ENCODE assay signal across 9 cellular contexts in the genomic region with DNA sequence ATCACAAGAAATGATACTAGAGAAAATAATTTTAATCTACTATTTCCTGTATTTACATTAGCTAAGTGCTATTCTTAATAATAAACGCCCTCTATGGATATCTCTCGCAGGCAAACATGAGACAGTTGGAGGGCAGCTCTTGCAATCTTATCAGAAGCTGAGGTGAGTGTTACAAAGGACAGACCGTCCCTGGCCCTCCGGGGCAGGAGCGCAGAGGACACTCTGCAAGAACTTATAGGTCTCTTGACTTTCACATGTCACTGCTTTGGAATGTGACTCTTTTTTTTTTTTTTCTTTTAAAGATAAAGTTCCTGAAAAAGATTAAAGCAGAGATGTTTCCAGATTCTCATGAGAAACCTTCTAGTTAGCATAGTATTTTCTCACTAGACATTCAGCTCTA. TPM values are rescaled to one million over a fixed set of nuclear protein-coding genes. Genes with fewer than 3 reads are reported as not detected.
DNase-seq lines count a peak whose midpoint lies in the region; ATAC-seq and TF ChIP-seq lines count a peak whose summit lies in the region.
"Had no signal": no experiment of that assay in that cellular context is flagged by ENCODE, and none has a peak within 500 bp of the region (broad histone marks: within the 10 kb centered on the region; RNA-seq: fewer than 3 reads in every experiment).

No MANE protein-coding gene starts in this region.

- H3K36me3 Mint-ChIP-seq in activated CD4-positive, alpha-beta memory T cell treated with anti-CD3 and anti-CD28 coated beads for 36 hours = peaks cover 34% of the 10 kb centered on the region

- no peaks in the 10 kb centered on the region for H3K27me3 Mint-ChIP-seq in activated CD4-positive, alpha-beta memory T cell treated with anti-CD3 and anti-CD28 coated beads for 36 hours
- H3K27me3 Mint-ChIP-seq: dendritic cell treated with granulocyte-macrophage colony-stimulating factor and Interleukin-4, amounts not matched to agents 40 ng/mL and 50 ng/mL, for 4 days had no signal

- CTCF ChIA-PET in activated CD4-positive, alpha-beta memory T cell treated with anti-CD3 and anti-CD28 coated beads for 36 hours (lab: Charles Lee) = interaction anchor here (0.6 to 2.6 kb wide), 3 partner anchors 16 to 266 kb away, joined by 3 to 18 read pairs (median 4); no protein-coding TSS in a partner anchor

- in situ Hi-C loops in Caki2 (cut with HindIII; ENCODE audit: low pct_unique_long_range_greater_than_20kb, low sequenced_read_pairs) = no loop called here

- TF ChIP-seq POLR2A in Peyer's patch (IDR thresholded peaks at IDR 0.05) = peak in 1 of 2 donors; percentile 47

- POLR2A ChIA-PET in activated CD4-positive, alpha-beta memory T cell treated with anti-CD3 and anti-CD28 coated beads for 36 hours (lab: Charles Lee) = no interaction called here

- peak; percentile 49 for ATAC-seq in omental fat pad (ENCODE audit: low FRiP score)
- ATAC-seq in GM18498 (IDR thresholded peaks at IDR 0.05; ENCODE audit: unreplicated experiment) = no peak

- H3K4me3 Mint-ChIP-seq in activated CD4-positive, alpha-beta memory T cell treated with anti-CD3 and anti-CD28 coated beads for 36 hours = no peak overlapping the region
- H3K4me3 Mint-ChIP-seq: dendritic cell treated with granulocyte-macrophage colony-stimulating factor and Interleukin-4, amounts not matched to agents 40 ng/mL and 50 ng/mL, for 4 days had no signal

- peaks cover 0 to 53% (median 18%) of the 10 kb centered on the region in 4 donors for H3K4me1 ChIP-seq in Peyer's patch

- no peak overlapping the region for H3K4me3 ChIP-seq in Peyer's patch

- TF ChIP-seq CTCF in Peyer's patch (IDR thresholded peaks at IDR 0.05) = no peak
- no peak for TF ChIP-seq CTCF in omental fat pad (IDR thresholded peaks at IDR 0.05)

- no peaks in the 10 kb centered on the region for H3K27me3 ChIP-seq in Peyer's patch

- H3K9me3 ChIP-seq in Peyer's patch = no peaks in the 10 kb centered on the region

- no peaks in the 10 kb centered on the region for H3K36me3 ChIP-seq in Peyer's patch

- H3K27ac Mint-ChIP-seq in activated CD4-positive, alpha-beta memory T cell treated with anti-CD3 and anti-CD28 coated beads for 36 hours = no peak overlapping the region

- intact Hi-C loops in activated CD4-positive, alpha-beta memory T cell treated with anti-CD3 and anti-CD28 coated beads for 36 hours (cut with micrococcal nuclease) = no loop called here

- H3K27ac ChIP-seq in Peyer's patch = peak overlapping the region in 3 of 4 donors; percentile 45 to 92 (median 87)

- peak; percentile 36 for DNase-seq in Caki2 (ENCODE audit: low read depth)
- peak; percentile 15 to 86 (median 76) for DNase-seq in Peyer's patch
- DNase-seq in fibroblast of peridontal ligament (ENCODE audit: extremely low read depth) = peak; percentile 42
- no peak for DNase-seq in omental fat pad (ENCODE audit: low spot score)
- DNase-seq in retina = no peak
- no peak for DNase-seq in cerebellar cortex (ENCODE audit: low spot score)
- DNase-seq in activated CD4-positive, alpha-beta memory T cell treated with anti-CD3 and anti-CD28 coated beads for 36 hours = no peak

- H3K9me3 Mint-ChIP-seq in activated CD4-positive, alpha-beta memory T cell treated with anti-CD3 and anti-CD28 coated beads for 36 hours = no peaks in the 10 kb centered on the region
- H3K9me3 Mint-ChIP-seq: dendritic cell treated with granulocyte-macrophage colony-stimulating factor and Interleukin-4, amounts not matched to agents 40 ng/mL and 50 ng/mL, for 4 days had no signal

- peaks cover 11% of the 10 kb centered on the region for H3K4me1 Mint-ChIP-seq in activated CD4-positive, alpha-beta memory T cell treated with anti-CD3 and anti-CD28 coated beads for 36 hours (ENCODE audit: low read depth)

RNA-seq across cellular contexts. Expression of a gene that starts 57.3 kb away (rescaled TPM):
- 17.4 and 24.3 TPM in 2 replicates for total RNA-seq in Caki2 (2014; rRNA removed; shearing (Covaris generic); ENCODE audit: low replicate concordance)
- total RNA-seq in Peyer's patch (10 to 100 TPM in 3 of 4 donors, 1 to 10 TPM in 1; 4.8 to 23.1 (median 11.3) TPM), omental fat pad (10 to 100 TPM in 1 of 4 donors, 1 to 10 TPM in 3; 5.3 to 16.3 (median 6.8) TPM)
- total RNA-seq in activated CD4-positive, alpha-beta memory T cell treated with anti-CD3 and anti-CD28 coated beads for 36 hours = 100 to 1,000 TPM; 181 to 186 TPM

Comparison
In these comparisons a context has a peak if more than half of its experiments do, and no peak if none do; other contexts are left out.
1. DNase-seq: peak in Caki2 (single experiment), Peyer's patch (3 of 3) and fibroblast of peridontal ligament (single experiment); none in omental fat pad (single experiment), retina (single experiment), cerebellar cortex (single experiment) and activated CD4-positive, alpha-beta memory T cell treated with anti-CD3 and anti-CD28 coated beads for 36 hours (single experiment).